In genomic region chr2:16629770-16630169, GRCh38 we compare ENCODE assay signal across 16 cellular contexts. TPM values are rescaled to one million over a fixed set of nuclear protein-coding genes. Genes with fewer than 3 reads are reported as not detected.
A peak's percentile ranks its signal among the peaks of the same experiment; 100 is the strongest.
DNase-seq lines count a peak whose midpoint lies in the region; ATAC-seq and TF ChIP-seq lines count a peak whose summit lies in the region.
"Had no signal": no experiment of that assay in that cellular context is flagged by ENCODE, and none has a peak within 500 bp of the region (broad histone marks: within the 10 kb centered on the region; RNA-seq: fewer than 3 reads in every experiment).

No MANE protein-coding gene starts in this region.

- H3K27me3 Mint-ChIP-seq in endothelial cell (ENCODE audit: unreplicated experiment), result peaks cover 10% of the 10 kb centered on the region
- no peaks in the 10 kb centered on the region for H3K27me3 Mint-ChIP-seq in neural crest cell (ENCODE audit: low read depth)
- no peaks in the 10 kb centered on the region for H3K27me3 Mint-ChIP-seq in T-helper 2 cell treated with Interferon-gamma antibody and Interleukin-4, amounts not matched to agents 5 μg/mL and 100 μg/mL, for 36 hours (ENCODE audit: low read depth)

- peak overlapping the region; percentile 48 for H3K27ac Mint-ChIP-seq in endothelial cell (ENCODE audit: unreplicated experiment)
- H3K27ac Mint-ChIP-seq in neural crest cell (ENCODE audit: unreplicated experiment), result peak overlapping the region; percentile 37
- no peak overlapping the region for H3K27ac Mint-ChIP-seq in T-helper 2 cell treated with Interferon-gamma antibody and Interleukin-4, amounts not matched to agents 5 μg/mL and 100 μg/mL, for 36 hours

- H3K27ac ChIP-seq in HL-60 (replicated peaks), result peak overlapping the region; percentile 53
- H3K27ac ChIP-seq: PC-9 had no signal

- H3K4me3 Mint-ChIP-seq in endothelial cell (ENCODE audit: unreplicated experiment) (no peak overlapping the region), neural crest cell (no peak overlapping the region)
- no peak overlapping the region for H3K4me3 Mint-ChIP-seq in T-helper 2 cell treated with Interferon-gamma antibody and Interleukin-4, amounts not matched to agents 5 μg/mL and 100 μg/mL, for 36 hours
- H3K4me3 Mint-ChIP-seq: CD4-positive, alpha-beta memory T cell had no signal

- TF ChIP-seq CTCF in HL-60 (IDR thresholded peaks at IDR 0.05; ENCODE audit: insufficient read depth, low read length) (no peak), endothelial cell (IDR thresholded peaks at IDR 0.05; ENCODE audit: unreplicated experiment) (no peak), neural crest cell (conservative IDR thresholded peaks at IDR 0.05) (no peak)

- H3K4me3 ChIP-seq in HL-60 (replicated peaks; ENCODE audit: insufficient read depth, low read length), result no peak overlapping the region
- H3K4me3 ChIP-seq: HAP-1, PC-9 had no signal

- no peak for DNase-seq in HL-60 (ENCODE audit: low read depth in 1 of 2, low spot score in 1 of 2)
- no peak for DNase-seq in endothelial cell (ENCODE audit: low spot score)
- DNase-seq in neural crest cell (ENCODE audit: low read depth, low spot score), result no peak
- DNase-seq in SW480 (ENCODE audit: low spot score), result no peak
- no peak for DNase-seq in T-helper 2 cell treated with Interferon-gamma antibody and Interleukin-4, amounts not matched to agents 5 μg/mL and 100 μg/mL, for 36 hours (ENCODE audit: low spot score)
- DNase-seq: ACHN; CD4-positive, alpha-beta memory T cell; NCI-H1417 treated with DMSO at 0.1 percent for 48 hours; NCI-H2029; NCI-H2171; NCI-H446 treated with DMSO at 0.1 percent for 48 hours; NCI-H748 treated with DMSO at 0.1 percent for 48 hours had no signal

- H3K9me3 Mint-ChIP-seq in endothelial cell (ENCODE audit: unreplicated experiment) (no peaks in the 10 kb centered on the region), neural crest cell (no peaks in the 10 kb centered on the region)
- no peaks in the 10 kb centered on the region for H3K9me3 Mint-ChIP-seq in T-helper 2 cell treated with Interferon-gamma antibody and Interleukin-4, amounts not matched to agents 5 μg/mL and 100 μg/mL, for 36 hours
- H3K9me3 Mint-ChIP-seq: CD4-positive, alpha-beta memory T cell had no signal

- H3K36me3 Mint-ChIP-seq in endothelial cell (ENCODE audit: low read depth, unreplicated experiment) (peaks cover 8% of the 10 kb centered on the region), neural crest cell (ENCODE audit: low read depth) (no peaks in the 10 kb centered on the region)
- no peaks in the 10 kb centered on the region for H3K36me3 Mint-ChIP-seq in T-helper 2 cell treated with Interferon-gamma antibody and Interleukin-4, amounts not matched to agents 5 μg/mL and 100 μg/mL, for 36 hours (ENCODE audit: low read depth)
- H3K36me3 Mint-ChIP-seq: CD4-positive, alpha-beta memory T cell had no signal

- ATAC-seq in HG03097 (IDR thresholded peaks at IDR 0.05; ENCODE audit: low FRiP score, unreplicated experiment) (no peak), HG02981 (IDR thresholded peaks at IDR 0.05; ENCODE audit: unreplicated experiment) (no peak)

- no peaks in the 10 kb centered on the region for H3K27me3 ChIP-seq in HL-60 (ENCODE audit: insufficient read depth, poor library complexity, severe bottlenecking)

- H3K4me1 Mint-ChIP-seq in endothelial cell (ENCODE audit: unreplicated experiment) (peaks cover 70% of the 10 kb centered on the region), neural crest cell (peaks cover 54% of the 10 kb centered on the region)
- peaks cover 17% of the 10 kb centered on the region for H3K4me1 Mint-ChIP-seq in T-helper 2 cell treated with Interferon-gamma antibody and Interleukin-4, amounts not matched to agents 5 μg/mL and 100 μg/mL, for 36 hours (ENCODE audit: low read depth)

RNA-seq across cellular contexts. Expression of gene CYRIA, which starts 35.9 kb away (rescaled TPM):
- total RNA-seq in endothelial cell (ENCODE audit: unreplicated experiment), result 32.4 TPM
- total RNA-seq in neural crest cell, result 10.2 and 11.1 TPM in 2 replicates
